In the genomic region with DNA sequence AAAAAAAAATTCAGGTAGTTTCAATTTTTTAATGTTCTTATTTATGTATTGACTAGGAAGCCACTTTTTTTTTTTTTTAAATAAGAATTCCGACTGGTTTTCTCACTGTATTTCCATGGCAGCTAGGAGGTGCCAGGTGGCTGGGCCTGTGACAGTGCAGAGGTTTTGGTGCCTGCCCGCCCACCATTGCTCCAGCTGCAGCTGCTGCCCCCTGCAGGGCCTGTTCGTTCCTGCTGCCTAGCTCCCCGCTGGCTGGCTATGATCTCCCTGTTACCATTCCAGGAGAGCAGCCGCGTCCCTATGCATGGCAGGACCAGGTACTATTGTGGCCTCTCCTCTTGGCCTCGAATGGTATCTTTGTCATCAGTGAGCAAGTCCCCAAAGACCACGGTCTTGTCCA, we compare ENCODE assay signal across 8 cellular contexts. TPM values are rescaled to one million over a fixed set of nuclear protein-coding genes. Genes with fewer than 3 reads are reported as not detected.
DNase-seq lines count a peak whose midpoint lies in the region; ATAC-seq and TF ChIP-seq lines count a peak whose summit lies in the region.
"Not testable (repeated sequence)": the region's sequence is repeated elsewhere in the genome, so short reads cannot be mapped to it uniquely, and the experiment has no call there.

No MANE protein-coding gene starts in this region.

- peak; percentile 80 for ATAC-seq in DND-41 (ENCODE audit: insufficient read depth, low read depth)

- H3K4me3 ChIP-seq in DND-41 (ENCODE audit: low read depth in 1 of 2, low read length in 2 of 2); NB4 (ENCODE audit: low read depth, low read length); foreskin fibroblast (ENCODE audit: low read depth in 1 of 2, low read length in 2 of 2): not testable (repeated sequence)

- DNase-seq in DND-41 (peak; percentile 73), HCEC 1CT (peak; percentile 25), NB4 (ENCODE audit: low read depth) (peak; percentile 50), foreskin fibroblast (peak in 1 of 2 donors; percentile 39), nephron progenitor cell (peak; percentile 54)
- peak; percentile 61 for DNase-seq in T-helper 2 cell treated with Interferon-gamma antibody and Interleukin-4, amounts not matched to agents 5 μg/mL and 100 μg/mL, for 36 hours (ENCODE audit: low spot score)
- peak; percentile 79 for DNase-seq in activated naive CD4-positive, alpha-beta T cell treated with anti-CD3 and anti-CD28 coated beads for 36 hours
- peak; percentile 41 for DNase-seq in stimulated activated naive CD4-positive, alpha-beta T cell treated with Interleukin-2 at 50 U/mL for 16 hours (lab: John Stamatoyannopoulos, UW)

- peaks cover 28% of the 10 kb centered on the region for H3K4me1 ChIP-seq in DND-41 (ENCODE audit: insufficient read depth, low read length)

- H3K36me3 ChIP-seq in DND-41 (ENCODE audit: insufficient read depth, low read length) = not testable (repeated sequence)

- CTCF ChIA-PET in activated naive CD4-positive, alpha-beta T cell treated with anti-CD3 and anti-CD28 coated beads for 36 hours (lab: Charles Lee) = interaction anchor here (0.6 to 4.1 kb wide), 23 partner anchors 9 to 692 kb away, joined by 3 to 24 read pairs (median 3); a partner anchor contains a TSS

- intact Hi-C loops in activated naive CD4-positive, alpha-beta T cell treated with anti-CD3 and anti-CD28 coated beads for 36 hours (cut with micrococcal nuclease) = loop anchor here (1.0 kb wide), 5 partner anchors 22 to 513 kb away; a partner anchor contains a TSS

- peaks cover 24% of the 10 kb centered on the region for H3K36me3 Mint-ChIP-seq in T-helper 2 cell treated with Interferon-gamma antibody and Interleukin-4, amounts not matched to agents 5 μg/mL and 100 μg/mL, for 36 hours (ENCODE audit: low read depth)
- peaks cover 22% of the 10 kb centered on the region for H3K36me3 Mint-ChIP-seq in activated naive CD4-positive, alpha-beta T cell treated with anti-CD3 and anti-CD28 coated beads for 36 hours (ENCODE audit: low read depth)
- peaks cover 32% of the 10 kb centered on the region for H3K36me3 Mint-ChIP-seq in nephron progenitor cell (ENCODE audit: low read depth)

- not testable (repeated sequence) for H3K27me3 ChIP-seq in DND-41 (ENCODE audit: insufficient read depth, low read length, poor library complexity)

- H3K4me2 ChIP-seq in DND-41 (ENCODE audit: insufficient read depth, low read length) = peak overlapping the region; percentile 39

- peak; percentile 65 for TF ChIP-seq CTCF in DND-41 (IDR thresholded peaks at IDR 0.05; ENCODE audit: borderline replicate concordance, extremely low read depth, low read length, poor library complexity, severe bottlenecking)
- peak; percentile 55 for TF ChIP-seq CTCF in NB4 (IDR thresholded peaks at IDR 0.05; ENCODE audit: low read depth, low read length)
- TF ChIP-seq CTCF in foreskin fibroblast (IDR thresholded peaks at IDR 0.05; ENCODE audit: low read depth, low read length) = peak; percentile 68
- TF ChIP-seq CTCF in nephron progenitor cell (IDR thresholded peaks at IDR 0.05) = peak; percentile 41

- H3K9me3 ChIP-seq in DND-41 (ENCODE audit: insufficient read depth, low read length, severe bottlenecking) = not testable (repeated sequence)

- H3K79me2 ChIP-seq in DND-41 (ENCODE audit: insufficient read depth, low read length) = peaks cover 31% of the 10 kb centered on the region

- TF ChIP-seq POLR2A in NB4 (IDR thresholded peaks at IDR 0.05; ENCODE audit: extremely low read depth, insufficient read length) = not testable (repeated sequence)

- H3K9ac ChIP-seq in DND-41 (ENCODE audit: low read depth, low read length) = not testable (repeated sequence)

- H4K20me1 ChIP-seq in DND-41 (ENCODE audit: insufficient read depth, low read length) = not testable (repeated sequence)

- not testable (repeated sequence) for H2AFZ ChIP-seq in DND-41 (ENCODE audit: low read depth, low read length)

- H3K4me1 Mint-ChIP-seq in T-helper 2 cell treated with Interferon-gamma antibody and Interleukin-4, amounts not matched to agents 5 μg/mL and 100 μg/mL, for 36 hours (ENCODE audit: low read depth) = peaks cover 24% of the 10 kb centered on the region
- H3K4me1 Mint-ChIP-seq in activated naive CD4-positive, alpha-beta T cell treated with anti-CD3 and anti-CD28 coated beads for 36 hours (ENCODE audit: low read depth) = peaks cover 35% of the 10 kb centered on the region
- peaks cover 32% of the 10 kb centered on the region for H3K4me1 Mint-ChIP-seq in nephron progenitor cell

- peak overlapping the region; percentile 21 for H3K4me3 Mint-ChIP-seq in T-helper 2 cell treated with Interferon-gamma antibody and Interleukin-4, amounts not matched to agents 5 μg/mL and 100 μg/mL, for 36 hours
- not testable (repeated sequence) for H3K4me3 Mint-ChIP-seq in activated naive CD4-positive, alpha-beta T cell treated with anti-CD3 and anti-CD28 coated beads for 36 hours; nephron progenitor cell

- H3K27me3 Mint-ChIP-seq in T-helper 2 cell treated with Interferon-gamma antibody and Interleukin-4, amounts not matched to agents 5 μg/mL and 100 μg/mL, for 36 hours (ENCODE audit: low read depth); activated naive CD4-positive, alpha-beta T cell treated with anti-CD3 and anti-CD28 coated beads for 36 hours (ENCODE audit: low read depth): not testable (repeated sequence)
- H3K27me3 Mint-ChIP-seq in nephron progenitor cell (ENCODE audit: low read depth, poor library complexity) = peaks cover 17% of the 10 kb centered on the region

- H3K27ac ChIP-seq in DND-41 (ENCODE audit: low read length) = not testable (repeated sequence)

- H3K27ac Mint-ChIP-seq in T-helper 2 cell treated with Interferon-gamma antibody and Interleukin-4, amounts not matched to agents 5 μg/mL and 100 μg/mL, for 36 hours = peak overlapping the region; percentile 12
- H3K27ac Mint-ChIP-seq in activated naive CD4-positive, alpha-beta T cell treated with anti-CD3 and anti-CD28 coated beads for 36 hours; nephron progenitor cell: not testable (repeated sequence)

- not testable (repeated sequence) for H3K9me3 Mint-ChIP-seq in T-helper 2 cell treated with Interferon-gamma antibody and Interleukin-4, amounts not matched to agents 5 μg/mL and 100 μg/mL, for 36 hours; activated naive CD4-positive, alpha-beta T cell treated with anti-CD3 and anti-CD28 coated beads for 36 hours; nephron progenitor cell

RNA-seq across cellular contexts. Expression of a gene that starts 1.9 kb away (rescaled TPM):
- 1 to 10 TPM; 2.9 to 3.3 TPM for total RNA-seq in activated naive CD4-positive, alpha-beta T cell treated with anti-CD3 and anti-CD28 coated beads for 36 hours

RNA-seq across cellular contexts. Expression of a gene that starts 12.2 kb away (rescaled TPM):
- not detected for total RNA-seq in activated naive CD4-positive, alpha-beta T cell treated with anti-CD3 and anti-CD28 coated beads for 36 hours

RNA-seq across cellular contexts. Expression of a gene that starts 20.8 kb away (rescaled TPM):
- 1 to 10 TPM; 1.4 to 1.7 TPM for total RNA-seq in activated naive CD4-positive, alpha-beta T cell treated with anti-CD3 and anti-CD28 coated beads for 36 hours

RNA-seq across cellular contexts. Expression of a gene that starts 34.0 kb away (rescaled TPM):
- total RNA-seq in activated naive CD4-positive, alpha-beta T cell treated with anti-CD3 and anti-CD28 coated beads for 36 hours = under 1 TPM; 0.72 to 0.79 TPM

RNA-seq across cellular contexts. Expression of a gene that starts 41.4 kb away (rescaled TPM):
- total RNA-seq in activated naive CD4-positive, alpha-beta T cell treated with anti-CD3 and anti-CD28 coated beads for 36 hours = not detected
